30 cellular contexts compared by ENCODE assay signal in the genomic region with DNA sequence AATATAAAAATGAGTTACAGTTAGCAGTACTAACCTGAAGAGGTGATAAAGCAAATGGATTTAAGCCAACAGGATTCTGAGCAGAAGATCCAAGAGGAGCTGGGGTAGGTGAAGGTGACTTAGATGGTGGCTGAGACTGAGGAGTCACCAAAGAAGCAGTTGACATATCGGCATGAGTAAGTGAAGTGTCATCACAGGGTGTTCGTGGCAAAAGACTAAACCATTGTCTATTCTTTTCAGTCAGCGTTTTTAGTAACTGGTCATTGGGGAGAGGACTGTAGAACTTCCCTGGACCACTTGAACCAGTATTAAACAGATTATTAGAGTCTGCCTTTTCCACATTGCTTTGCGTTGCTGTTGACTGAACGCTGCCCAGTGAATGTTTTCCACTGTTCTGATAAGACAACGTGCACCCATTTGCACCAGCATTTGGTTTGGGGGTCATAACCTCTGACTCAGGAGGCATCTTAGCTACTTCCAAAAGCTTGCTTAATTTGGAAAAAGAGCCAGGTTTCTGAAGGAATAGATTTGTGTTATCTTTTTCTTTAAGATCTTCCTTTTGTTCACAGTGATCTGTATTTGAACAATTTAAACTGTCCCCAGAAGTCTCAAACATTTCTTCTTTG.
DNase-seq lines count a peak whose midpoint lies in the region; ATAC-seq, FAIRE-seq and TF ChIP-seq lines count a peak whose summit lies in the region.
"Had no signal": no experiment of that assay in that cellular context is flagged by ENCODE, and none has a peak within 500 bp of the region (broad histone marks: within the 10 kb centered on the region; RNA-seq: fewer than 3 reads in every experiment).

No MANE protein-coding gene starts in this region.

- no peaks in the 10 kb centered on the region for H3K9me3 Mint-ChIP-seq in endothelial cell (ENCODE audit: unreplicated experiment)
- H3K9me3 Mint-ChIP-seq: activated naive CD8-positive, alpha-beta T cell treated with anti-CD3 and anti-CD28 coated beads, Interleukin-2, amount 10 ng/mL, durations not matched to agents 7 days and 5 days; CD8-positive, alpha-beta memory T cell; dendritic cell treated with granulocyte-macrophage colony-stimulating factor and Interleukin-4, amounts not matched to agents 40 ng/mL and 50 ng/mL, for 4 days; naive thymus-derived CD4-positive, alpha-beta T cell had no signal

- H3K36me3 ChIP-seq in HepG2 (replicated peaks in 1 of 2; ENCODE audit: control insufficient read depth in 1 of 2, insufficient read depth in 2 of 2, low read length in 2 of 2) (peaks cover 2 to 7% of the 10 kb centered on the region in 2 experiments), right lobe of liver (peaks cover 0 to 32% (median 6%) of the 10 kb centered on the region in 4 donors)
- H3K36me3 ChIP-seq: BE2C had no signal

- in situ Hi-C loops in HepG2 (cut with HindIII; ENCODE audit: extremely low pct_ligation_motif_present, low pct_unique_long_range_greater_than_20kb), result no loop called here

- no peaks in the 10 kb centered on the region for H3K9me3 ChIP-seq in HepG2 (ENCODE audit: low read length)
- no peaks in the 10 kb centered on the region for H3K9me3 ChIP-seq in right lobe of liver
- H3K9me3 ChIP-seq: ascending aorta, BE2C, esophagus squamous epithelium, HAP-1, tibial nerve had no signal

- POLR2A ChIA-PET in HepG2 (lab: Yijun Ruan, JAX), result no interaction called here

- TF ChIP-seq EP300 in HepG2 (IDR thresholded peaks at IDR 0.05; ENCODE audit: low read depth in 2 of 2, low read length in 2 of 2) (no peak), HepG2 (CRISPR knock-in tag; IDR thresholded peaks at IDR 0.05; ENCODE audit: borderline replicate concordance) (no peak)

- peaks cover 20% of the 10 kb centered on the region for H3K36me3 Mint-ChIP-seq in endothelial cell (ENCODE audit: low read depth, unreplicated experiment)
- H3K36me3 Mint-ChIP-seq: activated naive CD8-positive, alpha-beta T cell treated with anti-CD3 and anti-CD28 coated beads, Interleukin-2, amount 10 ng/mL, durations not matched to agents 7 days and 5 days had no signal

- H4K20me1 ChIP-seq in HepG2 (ENCODE audit: insufficient read depth, low read length), result no peaks in the 10 kb centered on the region

- H3K27me3 Mint-ChIP-seq in endothelial cell (ENCODE audit: unreplicated experiment), result peaks cover 2% of the 10 kb centered on the region
- H3K27me3 Mint-ChIP-seq: activated naive CD8-positive, alpha-beta T cell treated with anti-CD3 and anti-CD28 coated beads, Interleukin-2, amount 10 ng/mL, durations not matched to agents 7 days and 5 days; CD8-positive, alpha-beta memory T cell; dendritic cell treated with granulocyte-macrophage colony-stimulating factor and Interleukin-4, amounts not matched to agents 40 ng/mL and 50 ng/mL, for 4 days; naive thymus-derived CD4-positive, alpha-beta T cell; progenitor cell of endocrine pancreas had no signal

- WGBS in HepG2 (ENCODE audit: low lambda C conversion rate), result 93% methylated on average over 6 of the region's 6 CpGs
- WGBS in right lobe of liver (ENCODE audit: insufficient coverage, low coverage, low lambda C conversion rate, missing lambda C conversion rate), result 91% methylated on average over 6 of the region's 6 CpGs

- DNase-seq in HepG2 (ENCODE audit: low spot score) (no peak), right lobe of liver (no peak), RKO (ENCODE audit: low spot score) (peak; percentile 47), endothelial cell (ENCODE audit: low spot score) (no peak), urothelium cell line (ENCODE audit: low spot score) (no peak), GDM1 (lab: John Stamatoyannopoulos, UW) (no peak), T-helper 9 cell (no peak), MV-4-11 (lab: John Stamatoyannopoulos, UW) (no peak)
- DNase-seq: ACHN; activated CD4-positive, alpha-beta T cell treated with anti-CD3 and anti-CD28 coated beads, Interleukin-2, amount 50 U/mL, for 48 hours; activated naive CD8-positive, alpha-beta T cell treated with anti-CD3 and anti-CD28 coated beads, Interleukin-2, amount 10 ng/mL, durations not matched to agents 7 days and 5 days; BE2C; caudate nucleus; CD8-positive, alpha-beta memory T cell; DMS153; esophagus squamous epithelium; foreskin melanocyte; naive thymus-derived CD4-positive, alpha-beta T cell; NCI-H1092; NCI-H1694; NCI-H446 treated with DMSO at 0.1 percent for 48 hours; NCI-H82; stimulated activated CD4-positive, alpha-beta T cell treated with anti-CD3 and anti-CD28 coated beads, Interleukin-4, amount 100 ng/mL, for 4 hours; T-helper 1 cell had no signal

- no peak for TF ChIP-seq CTCF in HepG2 (CRISPR knock-in tag; IDR thresholded peaks at IDR 0.05)
- TF ChIP-seq CTCF in right lobe of liver (IDR thresholded peaks at IDR 0.05), result no peak
- TF ChIP-seq CTCF in endothelial cell (IDR thresholded peaks at IDR 0.05; ENCODE audit: unreplicated experiment), result no peak

- no peaks in the 10 kb centered on the region for H3K79me2 ChIP-seq in HepG2 (ENCODE audit: insufficient read depth, low read length)

- CTCF ChIA-PET in HepG2 (lab: Yijun Ruan, JAX; ENCODE audit: low intra/inter-chr PET ratio, low total read pairs), result no interaction called here

- BruUV-seq in HepG2 (replicated peaks; lab: Mats Ljungman, UMichigan), result no TSS peak

- no peak for TF ChIP-seq POLR2A in HepG2 (IDR thresholded peaks at IDR 0.05; ENCODE audit: insufficient read depth in 1 of 2, low read depth in 2 of 2, low read length in 2 of 2)
- TF ChIP-seq POLR2A in right lobe of liver (IDR thresholded peaks at IDR 0.05), result no peak

- H3K27ac ChIP-seq in HepG2 (ENCODE audit: extremely low read length, insufficient read depth, low read length) (no peak overlapping the region), right lobe of liver (no peak overlapping the region)
- H3K27ac ChIP-seq: ascending aorta, esophagus squamous epithelium, SK-N-MC, tibial nerve had no signal

- no peak overlapping the region for H3K4me2 ChIP-seq in HepG2 (ENCODE audit: low read depth, low read length)

- H3K27ac Mint-ChIP-seq in endothelial cell (ENCODE audit: unreplicated experiment), result no peak overlapping the region
- H3K27ac Mint-ChIP-seq: activated naive CD8-positive, alpha-beta T cell treated with anti-CD3 and anti-CD28 coated beads, Interleukin-2, amount 10 ng/mL, durations not matched to agents 7 days and 5 days; CD8-positive, alpha-beta memory T cell; dendritic cell treated with granulocyte-macrophage colony-stimulating factor and Interleukin-4, amounts not matched to agents 40 ng/mL and 50 ng/mL, for 4 days; progenitor cell of endocrine pancreas had no signal

- ATAC-seq in HepG2 (no peak), right lobe of liver (no peak)
- ATAC-seq: naive thymus-derived CD4-positive, alpha-beta T cell had no signal

- no peaks in the 10 kb centered on the region for H3K27me3 ChIP-seq in HepG2 (ENCODE audit: control insufficient read depth in 1 of 2, insufficient read depth in 2 of 2, low read length in 2 of 2)
- H3K27me3 ChIP-seq in right lobe of liver, result no peaks in the 10 kb centered on the region
- H3K27me3 ChIP-seq: ascending aorta, BE2C, esophagus squamous epithelium, tibial nerve had no signal

- no peak overlapping the region for H2AFZ ChIP-seq in HepG2 (ENCODE audit: low read length)

- no peak overlapping the region for H3K4me3 ChIP-seq in HepG2 (replicated peaks in 1 of 3; ENCODE audit: insufficient read depth in 1 of 3, low read depth in 2 of 3, low read length in 3 of 3)
- no peak overlapping the region for H3K4me3 ChIP-seq in right lobe of liver
- H3K4me3 ChIP-seq: ascending aorta, esophagus squamous epithelium, HAP-1, SK-N-MC, tibial nerve had no signal

- H3K9ac ChIP-seq in HepG2 (ENCODE audit: insufficient read depth, low read depth, low read length), result no peak overlapping the region

- H3K4me1 Mint-ChIP-seq in endothelial cell (ENCODE audit: unreplicated experiment), result no peaks in the 10 kb centered on the region
- H3K4me1 Mint-ChIP-seq: activated naive CD8-positive, alpha-beta T cell treated with anti-CD3 and anti-CD28 coated beads, Interleukin-2, amount 10 ng/mL, durations not matched to agents 7 days and 5 days; CD8-positive, alpha-beta memory T cell; naive thymus-derived CD4-positive, alpha-beta T cell had no signal

- no peaks in the 10 kb centered on the region for H3K4me1 ChIP-seq in HepG2 (ENCODE audit: insufficient read depth, low read length)
- no peaks in the 10 kb centered on the region for H3K4me1 ChIP-seq in right lobe of liver
- H3K4me1 ChIP-seq: ascending aorta, BE2C, esophagus squamous epithelium, HAP-1, tibial nerve had no signal

- intact Hi-C loops in HepG2 (cut with micrococcal nuclease; ENCODE audit: unreplicated experiment), result no loop called here
- intact Hi-C loops in right lobe of liver (cut with DNase I), result no loop called here

- H3K4me3 Mint-ChIP-seq in endothelial cell (ENCODE audit: unreplicated experiment), result peak overlapping the region; percentile 24
- H3K4me3 Mint-ChIP-seq: activated naive CD8-positive, alpha-beta T cell treated with anti-CD3 and anti-CD28 coated beads, Interleukin-2, amount 10 ng/mL, durations not matched to agents 7 days and 5 days; CD8-positive, alpha-beta memory T cell; dendritic cell treated with granulocyte-macrophage colony-stimulating factor and Interleukin-4, amounts not matched to agents 40 ng/mL and 50 ng/mL, for 4 days; naive thymus-derived CD4-positive, alpha-beta T cell had no signal

- TF ChIP-seq RAD21 in HepG2 (CRISPR knock-in tag; IDR thresholded peaks at IDR 0.05), result no peak

- no peak for FAIRE-seq in HepG2 (lab: Jason Lieb, UNC)
- peak; percentile 23 for FAIRE-seq in urothelium cell line (lab: Jason Lieb, UNC)

TF ChIP-seq in HepG2, 621 proteins besides CTCF, POLR2A, EP300 and RAD21 (continues in another document):
- TF ChIP-seq, protein P1, sequence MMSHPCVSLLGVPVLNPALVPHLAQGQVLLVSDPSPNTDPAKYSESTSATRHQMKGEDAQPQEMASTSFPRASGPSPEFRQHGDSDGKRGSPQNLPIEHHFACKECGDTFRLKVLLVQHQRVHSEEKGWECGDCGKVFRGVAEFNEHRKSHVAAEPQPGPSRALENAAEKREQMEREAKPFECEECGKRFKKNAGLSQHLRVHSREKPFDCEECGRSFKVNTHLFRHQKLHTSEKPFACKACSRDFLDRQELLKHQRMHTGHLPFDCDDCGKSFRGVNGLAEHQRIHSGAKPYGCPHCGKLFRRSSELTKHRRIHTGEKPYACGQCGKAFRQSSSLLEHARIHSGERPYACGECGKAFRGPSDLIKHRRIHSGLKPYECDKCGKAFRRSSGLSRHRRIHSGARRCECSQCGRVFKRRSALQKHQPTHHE (CRISPR knock-in tag; IDR thresholded peaks at IDR 0.05; ENCODE audit: borderline replicate concordance), result no peak
